24 cellular contexts compared by ENCODE assay signal in the genomic region with DNA sequence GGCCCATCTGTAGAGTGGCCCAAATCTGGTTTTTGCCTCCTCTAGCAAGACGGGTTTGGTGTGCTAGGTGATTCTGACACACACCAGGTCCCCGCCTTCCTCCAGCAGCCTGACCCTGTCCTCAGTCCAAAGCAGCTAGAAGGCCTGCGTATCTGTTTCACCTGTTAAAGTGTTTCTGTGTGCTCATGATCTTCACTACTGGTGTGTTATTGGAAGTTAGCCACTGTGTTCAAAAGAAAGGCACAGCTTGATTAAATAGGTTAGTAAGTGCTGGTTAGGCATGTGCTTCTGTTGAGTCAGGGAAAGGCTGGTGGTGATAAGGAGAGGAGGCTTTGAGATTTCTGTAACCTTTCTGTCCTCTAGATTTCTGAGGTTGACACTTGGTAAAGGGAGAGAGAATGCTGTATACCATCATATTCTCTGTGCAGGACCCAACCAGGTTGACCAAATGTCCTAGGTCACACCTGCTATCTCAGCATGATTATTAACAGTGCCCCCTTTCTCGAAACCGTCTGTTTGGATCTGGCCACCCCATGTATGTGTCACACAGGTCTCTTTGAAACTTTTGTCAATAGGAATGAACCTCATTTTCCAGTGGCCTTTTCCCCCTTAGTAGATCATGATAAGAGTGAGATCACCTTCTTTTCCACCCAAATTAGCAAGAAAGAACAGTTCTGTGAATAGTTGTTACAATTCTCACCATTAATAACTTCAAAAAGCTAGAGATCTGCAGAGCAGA. TPM values are rescaled to one million over a fixed set of nuclear protein-coding genes. Genes with fewer than 3 reads are reported as not detected.
DNase-seq lines count a peak whose midpoint lies in the region; ATAC-seq, FAIRE-seq and TF ChIP-seq lines count a peak whose summit lies in the region.
"Had no signal": no experiment of that assay in that cellular context is flagged by ENCODE, and none has a peak within 500 bp of the region (broad histone marks: within the 10 kb centered on the region; RNA-seq: fewer than 3 reads in every experiment).

No MANE protein-coding gene starts in this region.

- H3K4me1 ChIP-seq in mammary epithelial cell (ENCODE audit: insufficient read depth, low read length), result peaks cover 48% of the 10 kb centered on the region
- peaks cover 5 to 19% of the 10 kb centered on the region in 2 donors for H3K4me1 ChIP-seq in breast epithelium
- peaks cover 29% of the 10 kb centered on the region for H3K4me1 ChIP-seq in right cardiac atrium (ENCODE audit: control insufficient read depth, insufficient read depth, low read length)
- H3K4me1 ChIP-seq in upper lobe of right lung, result peaks cover 40% of the 10 kb centered on the region

- dilution Hi-C loops in mammary epithelial cell (cut with HindIII; ENCODE audit: low sequenced_read_pairs), result no loop called here

- TF ChIP-seq CTCF in mammary epithelial cell (conservative IDR thresholded peaks at IDR 0.05 in 1 of 2, IDR thresholded peaks at IDR 0.05 in 1 of 2; ENCODE audit: extremely low read depth in 1 of 2, insufficient read depth in 1 of 2, low read depth in 1 of 2, low read length in 2 of 2) (no peak), breast epithelium (IDR thresholded peaks at IDR 0.05) (no peak), upper lobe of right lung (IDR thresholded peaks at IDR 0.05) (no peak)

- H3K4me3 ChIP-seq in mammary epithelial cell (replicated peaks in 1 of 3; ENCODE audit: insufficient read depth in 1 of 3, low read depth in 2 of 3, low read length in 3 of 3) (no peak overlapping the region), breast epithelium (no peak overlapping the region), right cardiac atrium (ENCODE audit: low read length) (no peak overlapping the region), upper lobe of right lung (no peak overlapping the region)
- H3K4me3 ChIP-seq: transverse colon had no signal

- no peaks in the 10 kb centered on the region for H3K79me2 ChIP-seq in mammary epithelial cell (ENCODE audit: insufficient read depth, low read length)

- no peak overlapping the region for H3K4me2 ChIP-seq in mammary epithelial cell (ENCODE audit: insufficient read depth, low read depth, low read length)

- no peaks in the 10 kb centered on the region for H3K27me3 Mint-ChIP-seq in activated naive CD8-positive, alpha-beta T cell treated with anti-CD3 and anti-CD28 coated beads, Interleukin-2, amount 50 U/mL, for 24 hours
- H3K27me3 Mint-ChIP-seq: activated CD4-positive, alpha-beta memory T cell treated with anti-CD3 and anti-CD28 coated beads for 36 hours; activated naive CD8-positive, alpha-beta T cell treated with anti-CD3 and anti-CD28 coated beads, Interleukin-2, amount 10 ng/mL, durations not matched to agents 7 days and 5 days; memory B cell; naive thymus-derived CD8-positive, alpha-beta T cell had no signal

- CTCF ChIA-PET in mammary epithelial cell (lab: Charles Lee; ENCODE audit: low non-redundant PET), result no interaction called here

- H3K27ac ChIP-seq in mammary epithelial cell (ENCODE audit: insufficient read depth, low read depth, low read length) (no peak overlapping the region), breast epithelium (no peak overlapping the region), right cardiac atrium (ENCODE audit: low read length) (peak overlapping the region; percentile 76), upper lobe of right lung (no peak overlapping the region)
- H3K27ac ChIP-seq: C4-2B, WERI-Rb-1 had no signal

- no peak overlapping the region for H2AFZ ChIP-seq in mammary epithelial cell (ENCODE audit: low read depth, low read length)

- peak overlapping the region; percentile 1 for H3K4me3 Mint-ChIP-seq in activated naive CD8-positive, alpha-beta T cell treated with anti-CD3 and anti-CD28 coated beads, Interleukin-2, amount 50 U/mL, for 24 hours
- H3K4me3 Mint-ChIP-seq: activated CD4-positive, alpha-beta memory T cell treated with anti-CD3 and anti-CD28 coated beads for 36 hours; activated naive CD8-positive, alpha-beta T cell treated with anti-CD3 and anti-CD28 coated beads, Interleukin-2, amount 10 ng/mL, durations not matched to agents 7 days and 5 days; activated T-cell treated with anti-CD3 and anti-CD28 coated beads, Interleukin-2, amount 50 U/mL, for 4 hours; memory B cell; naive thymus-derived CD8-positive, alpha-beta T cell had no signal

- DNase-seq in mammary epithelial cell, result no peak
- no peak for DNase-seq in breast epithelium (ENCODE audit: low spot score in 2 of 2)
- no peak for DNase-seq in activated naive CD8-positive, alpha-beta T cell treated with anti-CD3 and anti-CD28 coated beads, Interleukin-2, amount 50 U/mL, for 24 hours
- DNase-seq in right cardiac atrium, result no peak
- no peak for DNase-seq in upper lobe of right lung
- no peak for DNase-seq in dedifferentiated amniotic fluid mesenchymal stem cell (ENCODE audit: extremely low spot score)
- DNase-seq in RCC 7860 (ENCODE audit: low spot score), result no peak
- no peak for DNase-seq in HuH-7.5 (ENCODE audit: low spot score)
- DNase-seq: activated CD4-positive, alpha-beta memory T cell treated with anti-CD3 and anti-CD28 coated beads for 36 hours; activated naive CD8-positive, alpha-beta T cell treated with anti-CD3 and anti-CD28 coated beads, Interleukin-2, amount 10 ng/mL, durations not matched to agents 7 days and 5 days; activated T-cell treated with anti-CD3 and anti-CD28 coated beads, Interleukin-2, amount 50 U/mL, for 4 hours; effector CD4-positive, alpha-beta T cell; head of caudate nucleus; naive thymus-derived CD8-positive, alpha-beta T cell; NCI-H1436 treated with DMSO at 0.1 percent for 48 hours; NK-92 treated with Interleukin-12 subunit alpha and Interleukin-12 subunit beta, amount 100 ng/mL, for 24 hours; stimulated activated CD4-positive, alpha-beta T cell treated with anti-CD3 and anti-CD28 coated beads, Interleukin-15, amount 100 ng/mL, for 24 hours; T-helper 1 cell; transverse colon; WERI-Rb-1 had no signal

- no peaks in the 10 kb centered on the region for H4K20me1 ChIP-seq in mammary epithelial cell (ENCODE audit: insufficient read depth, low read length)

- no peak for TF ChIP-seq POLR2A in breast epithelium (IDR thresholded peaks at IDR 0.05)

- no peaks in the 10 kb centered on the region for H3K27me3 ChIP-seq in mammary epithelial cell (ENCODE audit: insufficient read depth, low read length)
- H3K27me3 ChIP-seq in breast epithelium, result no peaks in the 10 kb centered on the region
- no peaks in the 10 kb centered on the region for H3K27me3 ChIP-seq in right cardiac atrium (ENCODE audit: control insufficient read depth, insufficient read depth)
- H3K27me3 ChIP-seq in upper lobe of right lung, result no peaks in the 10 kb centered on the region
- H3K27me3 ChIP-seq: transverse colon had no signal

- H3K4me1 Mint-ChIP-seq in activated naive CD8-positive, alpha-beta T cell treated with anti-CD3 and anti-CD28 coated beads, Interleukin-2, amount 50 U/mL, for 24 hours, result peaks cover 74% of the 10 kb centered on the region

- peak; percentile 64 for ATAC-seq in activated naive CD8-positive, alpha-beta T cell treated with anti-CD3 and anti-CD28 coated beads, Interleukin-2, amount 50 U/mL, for 24 hours
- ATAC-seq in right cardiac atrium (peak; percentile 5 to 12), upper lobe of right lung (peak; percentile 24)
- ATAC-seq: activated T-cell treated with anti-CD3 and anti-CD28 coated beads, Interleukin-2, amount 50 U/mL, for 4 hours; naive thymus-derived CD8-positive, alpha-beta T cell; stimulated activated effector memory CD8-positive, alpha-beta T cell treated with anti-CD3 and anti-CD28 coated beads, Interleukin-12 subunit alpha, Interleukin-12 subunit beta, amount 100 ng/mL, for 72 hours had no signal

- in situ Hi-C loops in mammary epithelial cell (cut with MboI; ENCODE audit: low sequenced_read_pairs in 2 of 2), result no loop called here

- peaks cover 4% of the 10 kb centered on the region for H3K36me3 Mint-ChIP-seq in activated naive CD8-positive, alpha-beta T cell treated with anti-CD3 and anti-CD28 coated beads, Interleukin-2, amount 50 U/mL, for 24 hours (ENCODE audit: low read depth)
- H3K36me3 Mint-ChIP-seq: activated CD4-positive, alpha-beta memory T cell treated with anti-CD3 and anti-CD28 coated beads for 36 hours; memory B cell had no signal

- intact Hi-C loops in mammary epithelial cell (cut with micrococcal nuclease), result loop anchor here (5.0 kb wide), 1 partner anchor 38 kb away; no protein-coding TSS in a partner anchor
- intact Hi-C loops in breast epithelium (cut with DNase I; ENCODE audit: low total_unique reads), result no loop called here
- intact Hi-C loops in right cardiac atrium (cut with DNase I), result loop anchor here in 1 of 4 donors (5.0 kb wide), 1 partner anchor 42 kb away; no protein-coding TSS in a partner anchor
- intact Hi-C loops in upper lobe of right lung (cut with DNase I), result no loop called here

- H3K9me3 ChIP-seq in mammary epithelial cell (replicated peaks; ENCODE audit: insufficient read depth, low read length) (no peaks in the 10 kb centered on the region), breast epithelium (no peaks in the 10 kb centered on the region), right cardiac atrium (ENCODE audit: control insufficient read depth, low read length) (no peaks in the 10 kb centered on the region), upper lobe of right lung (no peaks in the 10 kb centered on the region)
- H3K9me3 ChIP-seq: transverse colon had no signal

- H3K9me3 Mint-ChIP-seq in activated naive CD8-positive, alpha-beta T cell treated with anti-CD3 and anti-CD28 coated beads, Interleukin-2, amount 50 U/mL, for 24 hours, result no peaks in the 10 kb centered on the region
- H3K9me3 Mint-ChIP-seq: activated CD4-positive, alpha-beta memory T cell treated with anti-CD3 and anti-CD28 coated beads for 36 hours; activated naive CD8-positive, alpha-beta T cell treated with anti-CD3 and anti-CD28 coated beads, Interleukin-2, amount 10 ng/mL, durations not matched to agents 7 days and 5 days; activated T-cell treated with anti-CD3 and anti-CD28 coated beads, Interleukin-2, amount 50 U/mL, for 4 hours; memory B cell; naive thymus-derived CD8-positive, alpha-beta T cell; stimulated activated effector memory CD8-positive, alpha-beta T cell treated with anti-CD3 and anti-CD28 coated beads, Interleukin-12 subunit alpha, Interleukin-12 subunit beta, amount 100 ng/mL, for 72 hours had no signal

- no peak for FAIRE-seq in RCC 7860 (lab: Jason Lieb, UNC)
- FAIRE-seq: bronchial epithelial cell had no signal

- H3K9ac ChIP-seq in mammary epithelial cell (ENCODE audit: insufficient read depth, low read length), result no peak overlapping the region

- H3K27ac Mint-ChIP-seq in activated naive CD8-positive, alpha-beta T cell treated with anti-CD3 and anti-CD28 coated beads, Interleukin-2, amount 50 U/mL, for 24 hours, result peak overlapping the region; percentile 44
- H3K27ac Mint-ChIP-seq: activated CD4-positive, alpha-beta memory T cell treated with anti-CD3 and anti-CD28 coated beads for 36 hours; activated naive CD8-positive, alpha-beta T cell treated with anti-CD3 and anti-CD28 coated beads, Interleukin-2, amount 10 ng/mL, durations not matched to agents 7 days and 5 days; memory B cell; stimulated activated effector memory CD8-positive, alpha-beta T cell treated with anti-CD3 and anti-CD28 coated beads, Interleukin-12 subunit alpha, Interleukin-12 subunit beta, amount 100 ng/mL, for 72 hours had no signal

- TSS peak; percentile 61 for BruUV-seq in mammary epithelial cell (replicated peaks; lab: Mats Ljungman, UMichigan)

- WGBS in mammary epithelial cell (ENCODE audit: low coverage, missing lambda C conversion rate), result 98% methylated on average over 5 of the region's 5 CpGs
- WGBS in right cardiac atrium, result 82% methylated on average over 5 of the region's 5 CpGs

- H3K36me3 ChIP-seq in mammary epithelial cell (ENCODE audit: insufficient read depth, low read length) (no peaks in the 10 kb centered on the region), breast epithelium (no peaks in the 10 kb centered on the region), upper lobe of right lung (no peaks in the 10 kb centered on the region)
- H3K36me3 ChIP-seq: transverse colon, WERI-Rb-1 had no signal

RNA-seq across cellular contexts. Expression of a gene that starts 58.8 kb away (rescaled TPM):
- total RNA-seq in mammary epithelial cell (10 to 100 TPM; 23.8 to 34.0 TPM), breast epithelium (10 to 100 TPM; 33.1 to 89.0 (median 56.4) TPM), right cardiac atrium (10 to 100 TPM; 44.4 to 56.9 (median 47.8) TPM), upper lobe of right lung (35.4 TPM)
- polyA plus RNA-seq in mammary epithelial cell (3.7 TPM), right cardiac atrium (13.2 TPM)
- 5.2 TPM for polyA minus RNA-seq in mammary epithelial cell

Comparison
In these comparisons a context has a peak if more than half of its experiments do, and no peak if none do; other contexts are left out.
1. ATAC-seq: peak in every context shown above with its lines; median percentile 64 in activated naive CD8-positive, alpha-beta T cell treated with anti-CD3 and anti-CD28 coated beads, Interleukin-2, amount 50 U/mL, for 24 hours; 24 in upper lobe of right lung; 8 in right cardiac atrium.